ENCODE assay signal across 15 cellular contexts in genomic region chr4:79964715-79965345, GRCh38.
A peak's percentile ranks its signal among the peaks of the same experiment; 100 is the strongest.
DNase-seq lines count a peak whose midpoint lies in the region; ATAC-seq and TF ChIP-seq lines count a peak whose summit lies in the region.
"Had no signal": no experiment of that assay in that cellular context is flagged by ENCODE, and none has a peak within 500 bp of the region (broad histone marks: within the 10 kb centered on the region; RNA-seq: fewer than 3 reads in every experiment).

No MANE protein-coding gene starts in this region.

- WGBS in testis, 2 donors = 59 to 72% methylated on average over 31 to 49 of the region's 49 CpGs

- H3K27me3 ChIP-seq in muscle layer of duodenum (ENCODE audit: low read depth, low read length) = no peaks in the 10 kb centered on the region
- H3K27me3 ChIP-seq in testis = no peaks in the 10 kb centered on the region
- H3K27me3 ChIP-seq: heart left ventricle, Peyer's patch had no signal

- H3K36me3 ChIP-seq in muscle layer of duodenum (ENCODE audit: control insufficient read depth in 1 of 2, insufficient read depth in 2 of 2, low read length in 2 of 2) (peaks cover 6 to 13% of the 10 kb centered on the region in 2 donors), testis (ENCODE audit: low read depth, missing control alignments) (no peaks in the 10 kb centered on the region)

- no peak overlapping the region for H3K27ac ChIP-seq in muscle layer of duodenum (ENCODE audit: low read length)
- H3K27ac ChIP-seq in testis = peak overlapping the region; percentile 32 to 70
- H3K27ac ChIP-seq: heart left ventricle had no signal

- no peak for ATAC-seq in GM21423 (IDR thresholded peaks at IDR 0.05; ENCODE audit: unreplicated experiment)
- ATAC-seq: activated CD4-positive, alpha-beta T cell treated with anti-CD3 and anti-CD28 coated beads for 36 hours; effector memory CD8-positive, alpha-beta T cell; heart left ventricle; T-cell had no signal

- H3K9me3 ChIP-seq in muscle layer of duodenum (ENCODE audit: control insufficient read depth in 1 of 2, low read length in 2 of 2) = no peaks in the 10 kb centered on the region
- no peaks in the 10 kb centered on the region for H3K9me3 ChIP-seq in testis
- H3K9me3 ChIP-seq: Peyer's patch had no signal

- no peak for TF ChIP-seq CTCF in testis (IDR thresholded peaks at IDR 0.05)

- H3K4me3 ChIP-seq in muscle layer of duodenum (ENCODE audit: low read depth in 1 of 2, low read length in 2 of 2) (peak overlapping the region; percentile 14 to 35), testis (peak overlapping the region; percentile 33 to 47)
- H3K4me3 ChIP-seq: heart left ventricle, Peyer's patch had no signal

- intact Hi-C loops in testis (cut with DNase I; ENCODE audit: low total_unique reads) = no loop called here

- H3K4me1 ChIP-seq in muscle layer of duodenum (ENCODE audit: control insufficient read depth in 1 of 2, insufficient read depth in 2 of 2, low read length in 2 of 2) = peaks cover 0 to 4% of the 10 kb centered on the region in 2 donors
- no peaks in the 10 kb centered on the region for H3K4me1 ChIP-seq in testis
- H3K4me1 ChIP-seq: heart left ventricle, Peyer's patch had no signal

- DNase-seq in astrocyte of the hippocampus (ENCODE audit: low read depth, low spot score) (peak; percentile 77), foreskin melanocyte (peak; percentile 22), testis (peak; percentile 36), AG08395 (ENCODE audit: low spot score) (no peak), NCI-H748 treated with DMSO at 0.1 percent for 48 hours (lab: John Stamatoyannopoulos, UW) (no peak)
- DNase-seq: activated CD4-positive, alpha-beta T cell treated with anti-CD3 and anti-CD28 coated beads for 36 hours; activated T-cell treated with anti-CD3 and anti-CD28 coated beads, Interleukin-2, amount 50 U/mL, for 1 hour; effector memory CD8-positive, alpha-beta T cell; NCI-H1417; NCI-H446 treated with DMSO at 0.1 percent for 48 hours; Peyer's patch; T-cell had no signal

- TF ChIP-seq POLR2A in testis (IDR thresholded peaks at IDR 0.05) = no peak

Comparison
In these comparisons a context has a peak if more than half of its experiments do, and no peak if none do; other contexts are left out.
1. DNase-seq: peak in astrocyte of the hippocampus (single experiment), foreskin melanocyte (single experiment) and testis (single experiment); none in AG08395 (single experiment) and NCI-H748 treated with DMSO at 0.1 percent for 48 hours (single experiment).